Comparison of ENCODE assay signal across 19 cellular contexts in the genomic region with DNA sequence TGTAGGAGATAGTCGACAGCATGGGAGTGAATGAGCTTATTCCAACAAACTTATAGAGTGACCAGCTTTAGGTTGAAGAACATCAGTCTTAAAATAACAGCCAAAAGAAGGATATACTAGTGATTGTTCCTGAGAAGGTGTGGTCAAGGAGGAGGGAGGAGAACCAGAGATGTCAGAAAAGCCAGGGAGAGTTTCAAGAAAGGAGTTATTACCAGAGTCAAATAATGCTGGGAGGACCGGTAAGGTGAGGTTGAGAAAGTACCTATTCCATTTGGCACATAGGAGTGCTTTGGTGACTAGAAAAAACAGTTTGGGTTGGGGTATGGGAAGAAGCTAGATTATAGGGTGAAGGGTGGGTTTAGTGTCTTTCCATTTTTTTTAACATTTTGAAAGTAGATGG. TPM values are rescaled to one million over a fixed set of nuclear protein-coding genes. Genes with fewer than 3 reads are reported as not detected.
A peak's percentile ranks its signal among the peaks of the same experiment; 100 is the strongest.
DNase-seq lines count a peak whose midpoint lies in the region; ATAC-seq and TF ChIP-seq lines count a peak whose summit lies in the region.
"Had no signal": no experiment of that assay in that cellular context is flagged by ENCODE, and none has a peak within 500 bp of the region (broad histone marks: within the 10 kb centered on the region; RNA-seq: fewer than 3 reads in every experiment).

No MANE protein-coding gene starts in this region.

- H3K9me2 ChIP-seq in hepatocyte (replicated peaks; ENCODE audit: insufficient read depth): no peaks in the 10 kb centered on the region

- H3K56ac ChIP-seq in IMR-90 (ENCODE audit: extremely low read depth, insufficient read depth, low read length): no peak overlapping the region

- H2BK120ac ChIP-seq in IMR-90 (ENCODE audit: low read depth, low read length): no peak overlapping the region

- peaks cover 35% of the 10 kb centered on the region for H3K4me1 Mint-ChIP-seq in MCF 10A (ENCODE audit: insufficient read depth, unreplicated experiment)
- peaks cover 74% of the 10 kb centered on the region for H3K4me1 Mint-ChIP-seq in stimulated activated memory B cell treated with anti-CD40 and anti-IgM and Interleukin-4, amounts not matched to agents 10 μg/mL and 1 μg/mL and 100 μg/mL, for 72 hours

- H4K91ac ChIP-seq in IMR-90 (ENCODE audit: insufficient read depth, low read depth, low read length): no peak overlapping the region

- H3K4me3 Mint-ChIP-seq in MCF 10A (ENCODE audit: unreplicated experiment): peak overlapping the region; percentile 4
- no peak overlapping the region for H3K4me3 Mint-ChIP-seq in stimulated activated memory B cell treated with anti-CD40 and anti-IgM and Interleukin-4, amounts not matched to agents 10 μg/mL and 1 μg/mL and 100 μg/mL, for 72 hours
- H3K4me3 Mint-ChIP-seq: activated naive CD4-positive, alpha-beta T cell treated with anti-CD3 and anti-CD28 coated beads, Interleukin-2, amount 50 U/mL, for 24 hours; activated T-cell treated with anti-CD3 and anti-CD28 coated beads, Interleukin-2, amount 50 U/mL, for 4 hours had no signal

- H4K20me1 ChIP-seq in IMR-90 (ENCODE audit: insufficient read depth, low read length): peaks cover 85% of the 10 kb centered on the region
- peaks cover 90% of the 10 kb centered on the region for H4K20me1 ChIP-seq in hepatocyte (ENCODE audit: insufficient read depth, poor library complexity, severe bottlenecking)

- H3K79me2 ChIP-seq in hepatocyte: peaks cover 100% of the 10 kb centered on the region

- H3K9me3 ChIP-seq in IMR-90 (ENCODE audit: control insufficient read depth, insufficient read depth, low read length) (no peaks in the 10 kb centered on the region), hepatocyte (ENCODE audit: low read depth) (no peaks in the 10 kb centered on the region)

- no peak overlapping the region for H4K5ac ChIP-seq in IMR-90 (ENCODE audit: low read depth, low read length)

- H2AK5ac ChIP-seq in IMR-90 (ENCODE audit: low read depth, low read length): no peak overlapping the region

- TF ChIP-seq RAD21 in IMR-90 (IDR thresholded peaks at IDR 0.05; ENCODE audit: low read length): no peak

- H3K36me3 ChIP-seq in IMR-90 (ENCODE audit: control insufficient read depth, insufficient read depth, low read length) (no peaks in the 10 kb centered on the region), hepatocyte (replicated peaks; ENCODE audit: insufficient read depth, low read depth) (no peaks in the 10 kb centered on the region)

- peaks cover 0 to 43% of the 10 kb centered on the region in 2 experiments; a peak in 3 of 4 replicates for H3K79me1 ChIP-seq in IMR-90 (ENCODE audit: low read depth in 1 of 2, low read length in 2 of 2)

- H3K4me2 ChIP-seq in IMR-90 (ENCODE audit: low read depth, low read length): peak overlapping the region; percentile 36; the same call in 1 of the 2 replicates
- peak overlapping the region; percentile 20 for H3K4me2 ChIP-seq in hepatocyte

- no peak overlapping the region for H4K8ac ChIP-seq in IMR-90 (ENCODE audit: low read depth in 2 of 2, low read length in 2 of 2)

- peak overlapping the region; percentile 46 for H2BK5ac ChIP-seq in IMR-90 (ENCODE audit: low read depth, low read length, poor library complexity, severe bottlenecking)

- no peaks in the 10 kb centered on the region for H3K27me3 Mint-ChIP-seq in MCF 10A (ENCODE audit: insufficient read depth, unreplicated experiment)
- H3K27me3 Mint-ChIP-seq in stimulated activated memory B cell treated with anti-CD40 and anti-IgM and Interleukin-4, amounts not matched to agents 10 μg/mL and 1 μg/mL and 100 μg/mL, for 72 hours: no peaks in the 10 kb centered on the region
- H3K27me3 Mint-ChIP-seq: activated naive CD4-positive, alpha-beta T cell treated with anti-CD3 and anti-CD28 coated beads, Interleukin-2, amount 50 U/mL, for 24 hours had no signal

- no peak overlapping the region for H3K9ac ChIP-seq in IMR-90 (ENCODE audit: low read depth, low read length)

- in situ Hi-C loops in IMR-90 (cut with MboI; ENCODE audit: low sequenced_read_pairs): no loop called here

- H3K27me3 ChIP-seq in IMR-90 (ENCODE audit: control insufficient read depth, insufficient read depth, low read length) (no peaks in the 10 kb centered on the region), hepatocyte (no peaks in the 10 kb centered on the region)

- DNase-seq in IMR-90: no peak
- DNase-seq in MCF 10A (ENCODE audit: unreplicated experiment): no peak
- no peak for DNase-seq in hepatocyte (ENCODE audit: low spot score)
- no peak for DNase-seq in GM19240 (ENCODE audit: insufficient read length, low spot score)
- no peak for DNase-seq in NCI-H2171 (lab: John Stamatoyannopoulos, UW)
- DNase-seq in kidney tubule cell (ENCODE audit: low spot score): no peak
- DNase-seq: activated CD4-positive, CD25-positive, alpha-beta regulatory T cell treated with anti-CD3 and anti-CD28 coated beads, Interleukin-2, amount 50 U/mL, for 72 hours; activated CD8-positive, alpha-beta memory T cell treated with anti-CD3 and anti-CD28 coated beads for 24 hours; activated T-cell treated with anti-CD3 and anti-CD28 coated beads, Interleukin-2, amount 50 U/mL, for 4 hours; hypothalamus; islet precursor cell; NCI-H1436; NCI-H524 treated with DMSO at 0.1 percent for 48 hours; RPMI8226; stimulated activated CD4-positive, alpha-beta T cell treated with anti-CD3 and anti-CD28 coated beads, Interleukin-4, amount 100 ng/mL, for 24 hours had no signal

- no peak for TF ChIP-seq POLR2A in IMR-90 (IDR thresholded peaks at IDR 0.05; ENCODE audit: low read depth, low read length)

- CTCF ChIA-PET in IMR-90 (lab: Yijun Ruan, JAX): no interaction called here
- CTCF ChIA-PET in MCF 10A (lab: Yijun Ruan, JAX): interaction anchor here (0.5 to 1.4 kb wide), 6 partner anchors 14 to 203 kb away, joined by 3 to 6 read pairs (median 4); no protein-coding TSS in a partner anchor

- TF ChIP-seq CTCF in IMR-90 (conservative IDR thresholded peaks at IDR 0.05; ENCODE audit: low read depth, low read length) (no peak), MCF 10A (IDR thresholded peaks at IDR 0.05; ENCODE audit: unreplicated experiment) (no peak), hepatocyte (IDR thresholded peaks at IDR 0.05; ENCODE audit: poor library complexity) (no peak)

- no peak overlapping the region for H3K4me3 ChIP-seq in IMR-90 (ENCODE audit: insufficient read depth, low read depth, low read length)
- no peak overlapping the region for H3K4me3 ChIP-seq in hepatocyte
- H3K4me3 ChIP-seq: skin epidermis had no signal

- H2AFZ ChIP-seq in IMR-90 (replicated peaks; ENCODE audit: low read length, poor library complexity) (no peak overlapping the region), hepatocyte (no peak overlapping the region)

- no peaks in the 10 kb centered on the region for H3K9me3 Mint-ChIP-seq in MCF 10A (ENCODE audit: unreplicated experiment)
- no peaks in the 10 kb centered on the region for H3K9me3 Mint-ChIP-seq in stimulated activated memory B cell treated with anti-CD40 and anti-IgM and Interleukin-4, amounts not matched to agents 10 μg/mL and 1 μg/mL and 100 μg/mL, for 72 hours
- H3K9me3 Mint-ChIP-seq: activated naive CD4-positive, alpha-beta T cell treated with anti-CD3 and anti-CD28 coated beads, Interleukin-2, amount 50 U/mL, for 24 hours; activated T-cell treated with anti-CD3 and anti-CD28 coated beads, Interleukin-2, amount 50 U/mL, for 4 hours had no signal

- H3K27ac ChIP-seq in IMR-90 (ENCODE audit: insufficient read depth, low read length): no peak overlapping the region; the same call in 1 of the 2 replicates
- H3K27ac ChIP-seq in hepatocyte: peak overlapping the region; percentile 2

- H3K4me1 ChIP-seq in IMR-90 (ENCODE audit: control insufficient read depth, insufficient read depth, low read length) (peaks cover 17% of the 10 kb centered on the region), hepatocyte (ENCODE audit: insufficient read depth) (peaks cover 29% of the 10 kb centered on the region)

- dilution Hi-C loops in IMR-90 (cut with HindIII; ENCODE audit: low sequenced_read_pairs, unreplicated experiment): no loop called here

- no peak overlapping the region; the same call in 1 of the 2 replicates for H3K18ac ChIP-seq in IMR-90 (ENCODE audit: low read depth, low read length)

- intact Hi-C loops in IMR-90 (cut with micrococcal nuclease): loop anchor here (5.0 to 10.0 kb wide), 2 partner anchors 206 to 288 kb away; no protein-coding TSS in a partner anchor
- intact Hi-C loops in MCF 10A (cut with micrococcal nuclease): no loop called here

- H3K9me1 ChIP-seq in IMR-90 (ENCODE audit: insufficient read depth, low read length): peaks cover 17% of the 10 kb centered on the region; the same call in 1 of the 2 replicates

- peak overlapping the region; percentile 76; the same call in 1 of the 2 replicates for H3K23ac ChIP-seq in IMR-90 (ENCODE audit: low read depth, low read length)

- ATAC-seq in IMR-90 (ENCODE audit: low read depth) (no peak), HG03159 (IDR thresholded peaks at IDR 0.05; ENCODE audit: unreplicated experiment) (no peak)
- no peak for ATAC-seq in stimulated activated memory B cell treated with anti-CD40 and anti-IgM and Interleukin-4, amounts not matched to agents 10 μg/mL and 1 μg/mL and 100 μg/mL, for 72 hours

- H2AK9ac ChIP-seq in IMR-90 (replicated peaks; ENCODE audit: low read depth, low read length, poor library complexity): no peak overlapping the region

- H3K14ac ChIP-seq in IMR-90 (replicated peaks; ENCODE audit: low read depth, low read length): peak overlapping the region; percentile 26; the same call in 1 of the 2 replicates

- no CpG with 5 or more reads among the region's 2 CpGs for WGBS in IMR-90 (ENCODE audit: extremely low coverage in 2 of 2, insufficient read length in 1 of 2), 2 experiments
- 72% methylated on average over 2 of the region's 2 CpGs for WGBS in hepatocyte (ENCODE audit: low lambda C conversion rate, missing lambda C conversion rate)

- H3K27ac Mint-ChIP-seq in MCF 10A (ENCODE audit: low read depth, unreplicated experiment): peak overlapping the region; percentile 54
- peak overlapping the region; percentile 55 for H3K27ac Mint-ChIP-seq in stimulated activated memory B cell treated with anti-CD40 and anti-IgM and Interleukin-4, amounts not matched to agents 10 μg/mL and 1 μg/mL and 100 μg/mL, for 72 hours

- H3K36me3 Mint-ChIP-seq in MCF 10A (ENCODE audit: insufficient read depth, unreplicated experiment): no peaks in the 10 kb centered on the region
- peaks cover 16% of the 10 kb centered on the region for H3K36me3 Mint-ChIP-seq in stimulated activated memory B cell treated with anti-CD40 and anti-IgM and Interleukin-4, amounts not matched to agents 10 μg/mL and 1 μg/mL and 100 μg/mL, for 72 hours
- H3K36me3 Mint-ChIP-seq: activated naive CD4-positive, alpha-beta T cell treated with anti-CD3 and anti-CD28 coated beads, Interleukin-2, amount 50 U/mL, for 24 hours had no signal

- H3K4ac ChIP-seq in IMR-90 (ENCODE audit: low read depth, low read length): no peak overlapping the region

- BruUV-seq in IMR-90 (replicated peaks; lab: Mats Ljungman, UMichigan) (no TSS peak), MCF 10A (replicated peaks; lab: Mats Ljungman, UMichigan) (no TSS peak)

- H2BK20ac ChIP-seq in IMR-90 (ENCODE audit: low read depth, low read length): no peak overlapping the region

- POLR2A ChIA-PET in IMR-90 (lab: Charles Lee; ENCODE audit: unreplicated experiment): no interaction called here
- POLR2A ChIA-PET in MCF 10A (lab: Yijun Ruan, JAX): interaction anchor here (0.6 to 5.8 kb wide), 9 partner anchors 8 to 153 kb away, joined by 3 to 62 read pairs (median 5); a partner anchor contains a TSS

- no peak overlapping the region for H2BK15ac ChIP-seq in IMR-90 (ENCODE audit: low read depth, low read length)

RNA-seq across cellular contexts. Expression of a gene that starts 5.8 kb away (rescaled TPM):
- 24.7 and 32.2 TPM in 2 replicates for total RNA-seq in IMR-90 (2012; rRNA removed)
- polyA plus RNA-seq in IMR-90 (2012; rRNA removed): 28.7 and 31.0 TPM in 2 replicates
- polyA plus RNA-seq in IMR-90 (2012; cell fraction: cytosol; rRNA removed): 5.7 and 6.4 TPM in 2 replicates
- 5.1 and 67.4 TPM in 2 replicates for polyA plus RNA-seq in IMR-90 (2012; cell fraction: nucleus; rRNA removed; ENCODE audit: low replicate concordance)
- total RNA-seq in MCF 10A (2022): 104 and 105 TPM in 2 replicates
- 50.5 and 55.1 TPM in 2 replicates for total RNA-seq in hepatocyte
- polyA plus RNA-seq in hepatocyte: 16.4 and 24.2 TPM in 2 replicates
